Comparison of ENCODE assay signal across 19 cellular contexts in genomic region chr19:32812571-32812970, GRCh38. TPM values are rescaled to one million over a fixed set of nuclear protein-coding genes. Genes with fewer than 3 reads are reported as not detected.
DNase-seq lines count a peak whose midpoint lies in the region; ATAC-seq and TF ChIP-seq lines count a peak whose summit lies in the region.
"Had no signal": no experiment of that assay in that cellular context is flagged by ENCODE, and none has a peak within 500 bp of the region (broad histone marks: within the 10 kb centered on the region; RNA-seq: fewer than 3 reads in every experiment).

No MANE protein-coding gene starts in this region.

- 0 out of 2 replicates have a peak, but pooled peaks cover 12% of the 10 kb centered on the region for H3K4me1 ChIP-seq in PC-9 (replicated peaks; ENCODE audit: insufficient read depth)
- H3K4me1 ChIP-seq in upper lobe of right lung = no peaks in the 10 kb centered on the region
- H3K4me1 ChIP-seq: A549 had no signal

- no peaks in the 10 kb centered on the region for H3K36me3 ChIP-seq in PC-9 (ENCODE audit: low read depth)
- no peaks in the 10 kb centered on the region for H3K36me3 ChIP-seq in upper lobe of right lung
- H3K36me3 ChIP-seq: BLaER1 treated with 17β-estradiol and CSF1 and Interleukin-3, amounts not matched to agents 10 nM and 100 nM had no signal

- no peaks in the 10 kb centered on the region for H3K9me2 ChIP-seq in PC-9 (ENCODE audit: insufficient read depth)

- H3K27ac ChIP-seq in PC-9 = no peak overlapping the region
- no peak overlapping the region for H3K27ac ChIP-seq in upper lobe of right lung
- H3K27ac ChIP-seq: 22Rv1; A549; BLaER1 treated with 17β-estradiol and CSF1 and Interleukin-3, amounts not matched to agents 10 nM and 100 nM; C4-2B had no signal

- POLR2A ChIA-PET in PC-9 (lab: Charles Lee; ENCODE audit: unreplicated experiment) = no interaction called here

- ATAC-seq in upper lobe of right lung = no peak
- ATAC-seq in GM21717 (IDR thresholded peaks at IDR 0.05; ENCODE audit: unreplicated experiment) = no peak
- ATAC-seq: CD8-positive, alpha-beta T cell had no signal

- H3K27me3 ChIP-seq in PC-9 (ENCODE audit: insufficient read depth, low read depth) (no peaks in the 10 kb centered on the region), upper lobe of right lung (no peaks in the 10 kb centered on the region)
- H3K27me3 ChIP-seq: BLaER1 treated with 17β-estradiol and CSF1 and Interleukin-3, amounts not matched to agents 10 nM and 100 nM had no signal

- H3K9me3 ChIP-seq in PC-9 (ENCODE audit: insufficient read depth, low read depth) = no peaks in the 10 kb centered on the region
- no peaks in the 10 kb centered on the region for H3K9me3 ChIP-seq in upper lobe of right lung
- H3K9me3 ChIP-seq: A549; BLaER1 treated with 17β-estradiol and CSF1 and Interleukin-3, amounts not matched to agents 10 nM and 100 nM; Caco-2 had no signal

- no peaks in the 10 kb centered on the region for H4K20me1 ChIP-seq in PC-9 (ENCODE audit: insufficient read depth)
- H4K20me1 ChIP-seq: BLaER1 treated with 17β-estradiol and CSF1 and Interleukin-3, amounts not matched to agents 10 nM and 100 nM had no signal

- H3K4me2 ChIP-seq in PC-9 = no peak overlapping the region
- H3K4me2 ChIP-seq: A549; BLaER1 treated with 17β-estradiol and CSF1 and Interleukin-3, amounts not matched to agents 10 nM and 100 nM had no signal

- H3K4me1 Mint-ChIP-seq in osteocyte (ENCODE audit: unreplicated experiment) = no peaks in the 10 kb centered on the region
- H3K4me1 Mint-ChIP-seq: B cell had no signal

- no peaks in the 10 kb centered on the region for H3K79me2 ChIP-seq in PC-9 (ENCODE audit: low read depth)

- no peak overlapping the region for H3K4me3 ChIP-seq in PC-9
- no peak overlapping the region for H3K4me3 ChIP-seq in upper lobe of right lung
- H3K4me3 ChIP-seq: A549; BLaER1 treated with 17β-estradiol and CSF1 and Interleukin-3, amounts not matched to agents 10 nM and 100 nM had no signal

- no peaks in the 10 kb centered on the region for H3F3A ChIP-seq in PC-9 (ENCODE audit: insufficient read depth, low read depth)

- no peaks in the 10 kb centered on the region for H3K36me3 Mint-ChIP-seq in osteocyte (ENCODE audit: unreplicated experiment)
- H3K36me3 Mint-ChIP-seq: CD8-positive, alpha-beta T cell had no signal

- no peak for TF ChIP-seq CTCF in PC-9 (conservative IDR thresholded peaks at IDR 0.05)
- TF ChIP-seq CTCF in upper lobe of right lung (IDR thresholded peaks at IDR 0.05) = no peak
- TF ChIP-seq CTCF in osteocyte (IDR thresholded peaks at IDR 0.05) = no peak

- no peak overlapping the region for H3K4me3 Mint-ChIP-seq in osteocyte (ENCODE audit: unreplicated experiment)
- H3K4me3 Mint-ChIP-seq: B cell; CD4-positive, alpha-beta T cell; CD8-positive, alpha-beta T cell had no signal

- H3K27ac Mint-ChIP-seq in osteocyte (ENCODE audit: unreplicated experiment) = no peak overlapping the region
- H3K27ac Mint-ChIP-seq: B cell; CD4-positive, alpha-beta T cell; CD8-positive, alpha-beta T cell had no signal

- H3K27me3 Mint-ChIP-seq in osteocyte (ENCODE audit: unreplicated experiment) = peaks cover 20% of the 10 kb centered on the region
- H3K27me3 Mint-ChIP-seq: CD4-positive, alpha-beta T cell had no signal

- DNase-seq in HT-29 (ENCODE audit: low spot score) = peak; percentile 6
- DNase-seq in PC-9 = peak in 1 of 2 experiments; percentile 70
- peak; percentile 15 for DNase-seq in upper lobe of right lung
- DNase-seq in osteocyte (ENCODE audit: extremely low spot score, unreplicated experiment) = no peak
- DNase-seq in ecto neural progenitor cell (ENCODE audit: low spot score) = no peak
- DNase-seq: AML-193; Caco-2; Calu3; CD4-positive, alpha-beta T cell; CD8-positive, alpha-beta T cell; DMS79 treated with DMSO at 0.1 percent for 48 hours; GF-D8 had no signal

- BruUV-seq in PC-9 (replicated peaks; lab: Mats Ljungman, UMichigan) = no TSS peak

- no peaks in the 10 kb centered on the region for H3K9me3 Mint-ChIP-seq in osteocyte (ENCODE audit: unreplicated experiment)
- H3K9me3 Mint-ChIP-seq: CD4-positive, alpha-beta T cell; CD8-positive, alpha-beta T cell had no signal

- CTCF ChIA-PET in PC-9 (lab: Charles Lee) = no interaction called here

- intact Hi-C loops in PC-9 (cut with micrococcal nuclease; ENCODE audit: unreplicated experiment) (no loop called here), upper lobe of right lung (cut with DNase I) (no loop called here)

- H2AFZ ChIP-seq in PC-9 = peak overlapping the region; percentile 44; the same call in 1 of the 2 replicates

RNA-seq across cellular contexts. Expression of gene SLC7A9, which starts 57.0 kb away (rescaled TPM):
- total RNA-seq in HT-29 (2014; rRNA removed; shearing (Covaris generic)) = 0.28 and 0.60 TPM in 2 replicates
- total RNA-seq in PC-9 (2021) (0.33 TPM in 1 of 2 replicates, not detected in the other), upper lobe of right lung (0.46 TPM), osteocyte (0.37 and 0.78 TPM in 2 replicates)
- total RNA-seq: A172; CD8-positive, alpha-beta T cell had no signal

Comparison
In these comparisons a context has a peak if more than half of its experiments do, and no peak if none do; other contexts are left out.
1. DNase-seq: peak in HT-29 (single experiment) and upper lobe of right lung (single experiment); none in osteocyte (single experiment) and ecto neural progenitor cell (single experiment).